In genomic region chr5:132419517-132420468, GRCh38 we compare ENCODE assay signal across 8 cellular contexts. TPM values are rescaled to one million over a fixed set of nuclear protein-coding genes. Genes with fewer than 3 reads are reported as not detected.
DNase-seq lines count a peak whose midpoint lies in the region; ATAC-seq and TF ChIP-seq lines count a peak whose summit lies in the region.

No MANE protein-coding gene starts in this region.

- H3K9me3 ChIP-seq in psoas muscle = no peaks in the 10 kb centered on the region

- peak; percentile 80 for TF ChIP-seq CTCF in psoas muscle (IDR thresholded peaks at IDR 0.05)

- no peak overlapping the region for H3K4me3 ChIP-seq in psoas muscle

- WGBS in psoas muscle, 3 donors = 28 to 31% (median 28%) methylated on average over 12 of the region's 12 CpGs

- no peaks in the 10 kb centered on the region for H3K27me3 ChIP-seq in psoas muscle (ENCODE audit: insufficient read depth in 3 of 3, low read length in 2 of 3)

- peaks cover 0 to 12% of the 10 kb centered on the region in 2 donors for H3K36me3 ChIP-seq in psoas muscle (ENCODE audit: insufficient read depth in 1 of 2, low read depth in 1 of 2)

- intact Hi-C loops in left cardiac atrium (cut with DNase I) (loop anchor here in 1 of 2 donors (2.0 kb wide), 1 partner anchor 77 kb away; no protein-coding TSS in a partner anchor), psoas muscle (cut with DNase I) (loop anchor here (2.0 to 5.0 kb wide), 4 partner anchors 37 to 81 kb away; partner anchors contain the start of gene IRF1 (in 1 of the 2))

- H3K4me1 ChIP-seq in psoas muscle = peaks cover 93% of the 10 kb centered on the region

- ATAC-seq in GM18498 (IDR thresholded peaks at IDR 0.05; ENCODE audit: unreplicated experiment) = peak; percentile 32
- peak; percentile 74 to 76 for ATAC-seq in left cardiac atrium
- peak; percentile 59 to 78 (median 72) for ATAC-seq in psoas muscle
- ATAC-seq in GM21528 (IDR thresholded peaks at IDR 0.05; ENCODE audit: low FRiP score, unreplicated experiment) = no peak

- peak; percentile 78 for DNase-seq in ACHN
- peak; percentile 18 for DNase-seq in NCI-H1092 (lab: John Stamatoyannopoulos, UW)
- peak; percentile 88 for DNase-seq in SW480 (ENCODE audit: low spot score)
- DNase-seq in amygdala (lab: John Stamatoyannopoulos, UW) = peak in 47 of 56 donors; percentile 17 to 80 (median 60)
- peak; percentile 72 for DNase-seq in left cardiac atrium
- DNase-seq in psoas muscle = peak; percentile 69 to 83

- in situ Hi-C loops in ACHN (cut with HindIII; ENCODE audit: low pct_ligation_motif_present, low pct_unique_long_range_greater_than_20kb, low sequenced_read_pairs) = no loop called here

- H3K27ac ChIP-seq in psoas muscle = peak overlapping the region; percentile 66

RNA-seq across cellular contexts. Expression of gene SLC22A5, which starts 50.3 kb away (rescaled TPM):
- total RNA-seq in left cardiac atrium (10 to 100 TPM in 1 of 2 donors, 1 to 10 TPM in 1; 7.9 to 15.3 TPM), psoas muscle (100 to 1,000 TPM in 1 of 4 donors, 10 to 100 TPM in 3; 26.6 to 145 (median 74.7) TPM)
- polyA plus RNA-seq in psoas muscle = 10 to 100 TPM; 37.7 to 93.7 (median 60.6) TPM

Comparison
In these comparisons a context has a peak if more than half of its experiments do, and no peak if none do; other contexts are left out.
1. DNase-seq: peak in every context shown above with its lines; median percentile 88 in SW480; 78 in ACHN; 76 in psoas muscle; 72 in left cardiac atrium; 60 in amygdala; 18 in NCI-H1092.